1 cellular context compared by ENCODE assay signal in the genomic region with DNA sequence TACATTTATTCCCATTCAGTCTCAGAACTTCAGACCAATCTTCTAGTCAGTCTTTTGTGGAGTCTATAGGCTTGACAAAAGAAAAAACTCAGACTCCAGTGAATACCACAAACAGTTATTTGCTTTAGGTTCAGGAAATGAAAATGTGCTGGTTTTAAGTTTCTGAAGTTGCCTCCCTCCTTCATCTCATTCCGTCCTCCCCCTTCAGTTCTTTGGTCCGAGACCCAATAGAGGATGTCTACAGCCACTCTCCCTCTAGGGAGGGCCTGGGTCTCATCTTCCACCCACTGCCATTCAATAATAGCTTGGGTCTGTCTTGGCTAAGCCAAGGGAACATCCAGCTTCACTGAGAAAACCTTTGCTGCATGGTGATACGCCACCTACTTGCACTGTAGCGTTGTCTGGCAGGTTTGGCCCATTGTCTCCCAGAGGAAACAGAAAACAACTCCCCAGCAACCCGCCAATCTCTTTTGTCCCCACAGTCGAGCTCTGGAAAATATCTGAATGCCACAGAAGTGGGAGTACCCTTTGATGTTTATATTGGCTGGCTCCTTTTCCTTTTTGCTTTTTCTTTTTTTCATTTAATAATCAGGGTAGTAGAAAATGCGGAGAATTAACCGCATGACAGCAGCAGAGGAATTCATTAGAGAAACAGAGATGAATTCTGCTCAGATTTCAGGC.
TF ChIP-seq lines count a peak whose summit lies in the region.

No MANE protein-coding gene starts in this region.

TF ChIP-seq in endothelial cell of umbilical vein, 7 proteins besides CTCF, POLR2A, EP300 and RAD21 (continued from another document):
- TF ChIP-seq MYC (IDR thresholded peaks at IDR 0.05; ENCODE audit: low read depth, low read length) (no peak), JUN (IDR thresholded peaks at IDR 0.05; ENCODE audit: borderline replicate concordance, insufficient read depth, insufficient read length, low read depth) (peak; percentile 3)
